Comparison of ENCODE assay signal across 1 cellular context in genomic region chr7:1768835-1769234, GRCh38.
TF ChIP-seq lines count a peak whose summit lies in the region.

No MANE protein-coding gene starts in this region.

TF ChIP-seq in WTC11, 78 proteins besides CTCF, POLR2A, EP300 and RAD21 (continued from another document):
- TF ChIP-seq E2F4 (CRISPR knock-in tag; IDR thresholded peaks at IDR 0.05; ENCODE audit: borderline replicate concordance, low read depth) (no peak), ZMAT4 (CRISPR knock-in tag; IDR thresholded peaks at IDR 0.05) (no peak)
TF ChIP-seq in WTC11: peak in this region for 1.
